In genomic region chr19:29062486-29063435, GRCh38 we compare ENCODE assay signal across 12 cellular contexts.
"Had no signal": no experiment of that assay in that cellular context is flagged by ENCODE, and none has a peak within 500 bp of the region (broad histone marks: within the 10 kb centered on the region; RNA-seq: fewer than 3 reads in every experiment).

No MANE protein-coding gene starts in this region.

- H3K9me3 Mint-ChIP-seq: stimulated activated naive CD8-positive, alpha-beta T cell treated with anti-CD3 and anti-CD28 coated beads, Interleukin-15, Interleukin-2, amounts not matched to agents 100 ng/mL and 50 ng/mL, for 24 hours had no signal

- ATAC-seq: activated CD8-positive, alpha-beta memory T cell treated with anti-CD3 and anti-CD28 coated beads, Interleukin-2, amount 10 ng/mL, durations not matched to agents 7 days and 5 days; gastroesophageal sphincter; heart right ventricle; sciatic nerve had no signal

- H3K36me3 Mint-ChIP-seq: activated CD8-positive, alpha-beta memory T cell treated with anti-CD3 and anti-CD28 coated beads, Interleukin-2, amount 10 ng/mL, durations not matched to agents 7 days and 5 days; activated naive CD4-positive, alpha-beta T cell treated with anti-CD3 and anti-CD28 coated beads, Interleukin-2, amount 10 ng/mL, durations not matched to agents 7 days and 5 days had no signal

- H3K27me3 Mint-ChIP-seq: activated CD8-positive, alpha-beta memory T cell treated with anti-CD3 and anti-CD28 coated beads, Interleukin-2, amount 10 ng/mL, durations not matched to agents 7 days and 5 days; activated naive CD4-positive, alpha-beta T cell treated with anti-CD3 and anti-CD28 coated beads, Interleukin-2, amount 10 ng/mL, durations not matched to agents 7 days and 5 days; stimulated activated naive CD8-positive, alpha-beta T cell treated with anti-CD3 and anti-CD28 coated beads, Interleukin-15, Interleukin-2, amounts not matched to agents 100 ng/mL and 50 ng/mL, for 24 hours had no signal

- H3K27ac Mint-ChIP-seq: activated CD8-positive, alpha-beta memory T cell treated with anti-CD3 and anti-CD28 coated beads, Interleukin-2, amount 10 ng/mL, durations not matched to agents 7 days and 5 days; activated naive CD4-positive, alpha-beta T cell treated with anti-CD3 and anti-CD28 coated beads, Interleukin-2, amount 10 ng/mL, durations not matched to agents 7 days and 5 days; activated T-cell treated with anti-CD3 and anti-CD28 coated beads, Interleukin-2, amount 50 U/mL, for 24 hours; nephron progenitor cell; stimulated activated naive CD8-positive, alpha-beta T cell treated with anti-CD3 and anti-CD28 coated beads, Interleukin-15, Interleukin-2, amounts not matched to agents 100 ng/mL and 50 ng/mL, for 24 hours had no signal

- H3K4me1 Mint-ChIP-seq: activated CD8-positive, alpha-beta memory T cell treated with anti-CD3 and anti-CD28 coated beads, Interleukin-2, amount 10 ng/mL, durations not matched to agents 7 days and 5 days; activated naive CD4-positive, alpha-beta T cell treated with anti-CD3 and anti-CD28 coated beads, Interleukin-2, amount 10 ng/mL, durations not matched to agents 7 days and 5 days had no signal

- DNase-seq: activated CD4-positive, alpha-beta T cell treated with anti-CD3 and anti-CD28 coated beads, Interleukin-2, amount 50 U/mL, for 48 hours; activated CD8-positive, alpha-beta memory T cell treated with anti-CD3 and anti-CD28 coated beads, Interleukin-2, amount 10 ng/mL, durations not matched to agents 7 days and 5 days; activated naive CD4-positive, alpha-beta T cell treated with anti-CD3 and anti-CD28 coated beads, Interleukin-2, amount 10 ng/mL, durations not matched to agents 7 days and 5 days; activated T-cell treated with anti-CD3 and anti-CD28 coated beads, Interleukin-2, amount 50 U/mL, for 24 hours; dorsolateral prefrontal cortex; erythroblast; heart right ventricle; nephron progenitor cell; upper lobe of left lung had no signal

- H3K4me3 Mint-ChIP-seq: activated CD8-positive, alpha-beta memory T cell treated with anti-CD3 and anti-CD28 coated beads, Interleukin-2, amount 10 ng/mL, durations not matched to agents 7 days and 5 days; activated naive CD4-positive, alpha-beta T cell treated with anti-CD3 and anti-CD28 coated beads, Interleukin-2, amount 10 ng/mL, durations not matched to agents 7 days and 5 days; activated T-cell treated with anti-CD3 and anti-CD28 coated beads, Interleukin-2, amount 50 U/mL, for 24 hours; nephron progenitor cell; stimulated activated naive CD8-positive, alpha-beta T cell treated with anti-CD3 and anti-CD28 coated beads, Interleukin-15, Interleukin-2, amounts not matched to agents 100 ng/mL and 50 ng/mL, for 24 hours had no signal
